11 cellular contexts compared by ENCODE assay signal in the genomic region with DNA sequence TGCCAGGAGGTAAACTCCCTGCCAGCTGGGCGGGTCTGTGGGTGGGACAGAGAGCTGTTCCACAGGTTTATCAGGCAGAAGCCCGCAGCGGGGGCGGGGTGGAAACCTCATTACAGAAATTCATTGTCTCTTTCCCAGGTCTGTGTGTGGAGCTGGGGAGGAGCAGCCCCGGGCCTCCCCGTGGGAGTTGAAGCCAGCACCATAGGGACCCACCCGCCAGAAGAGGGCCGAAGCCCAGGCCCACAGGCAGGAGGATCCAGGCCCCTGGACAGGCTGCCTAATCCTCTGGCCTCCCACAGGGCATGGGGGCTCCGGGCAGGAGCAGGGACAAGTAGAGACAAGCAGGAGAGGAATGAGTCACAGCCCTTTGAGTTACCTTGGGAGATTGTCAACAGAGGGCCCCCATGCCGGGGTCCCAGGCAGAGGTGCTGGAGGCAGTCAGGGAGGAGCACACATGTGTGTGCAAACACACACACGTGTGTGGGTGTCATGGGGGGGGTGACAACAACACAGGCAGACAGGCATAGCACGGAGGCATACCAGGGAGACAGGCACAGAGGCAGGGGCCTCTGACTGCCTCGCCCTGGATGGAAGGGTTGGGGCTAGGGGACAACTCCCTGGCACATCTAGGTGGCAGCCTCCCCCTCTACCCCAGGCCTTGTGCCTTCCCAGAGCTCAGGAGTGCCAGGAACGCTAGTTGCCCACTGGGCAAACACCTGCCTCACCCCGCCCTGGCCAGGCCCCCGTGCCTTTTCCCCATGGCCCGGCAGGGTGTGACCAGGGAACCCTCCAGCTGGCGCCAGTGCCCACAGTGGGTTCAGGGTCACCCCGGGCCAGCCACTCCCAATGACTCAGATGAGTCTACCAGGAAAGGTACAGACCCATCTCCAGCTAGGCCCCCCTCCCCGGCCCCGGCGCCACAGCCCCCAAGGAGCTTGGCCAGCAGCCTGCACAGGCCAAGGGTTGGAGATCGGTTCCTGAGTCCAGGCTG. TPM values are rescaled to one million over a fixed set of nuclear protein-coding genes. Genes with fewer than 3 reads are reported as not detected.
DNase-seq lines count a peak whose midpoint lies in the region; ATAC-seq and TF ChIP-seq lines count a peak whose summit lies in the region.
"Had no signal": no experiment of that assay in that cellular context is flagged by ENCODE, and none has a peak within 500 bp of the region (broad histone marks: within the 10 kb centered on the region; RNA-seq: fewer than 3 reads in every experiment).

No MANE protein-coding gene starts in this region.

- ATAC-seq in effector memory CD8-positive, alpha-beta T cell (replicated peaks): no peak
- ATAC-seq in aorta (ENCODE audit: low FRiP score): no peak
- ATAC-seq: gastrocnemius medialis had no signal

- H3K9me3 ChIP-seq in aorta (ENCODE audit: control insufficient read depth, low read length): no peaks in the 10 kb centered on the region
- H3K9me3 ChIP-seq: gastrocnemius medialis had no signal

- H3K27me3 ChIP-seq in aorta (ENCODE audit: control insufficient read depth in 1 of 2, insufficient read depth in 2 of 2, low read length in 1 of 2): no peaks in the 10 kb centered on the region

- H3K4me1 Mint-ChIP-seq in effector memory CD8-positive, alpha-beta T cell (ENCODE audit: low read depth in 2 of 2): peaks cover 19 to 26% of the 10 kb centered on the region in 2 donors
- H3K4me1 Mint-ChIP-seq in osteocyte (ENCODE audit: unreplicated experiment): peaks cover 16% of the 10 kb centered on the region

- H3K27ac ChIP-seq in aorta (ENCODE audit: low read depth in 1 of 2, low read length in 2 of 2): no peak overlapping the region
- H3K27ac ChIP-seq: gastrocnemius medialis, KMS-11 had no signal

- no peak overlapping the region for H3K4me3 ChIP-seq in aorta (ENCODE audit: low read length in 2 of 2)

- peak overlapping the region; percentile 72 to 75 for H3K4me3 Mint-ChIP-seq in effector memory CD8-positive, alpha-beta T cell
- H3K4me3 Mint-ChIP-seq in osteocyte (ENCODE audit: unreplicated experiment): peak overlapping the region; percentile 64

- TF ChIP-seq CTCF in osteocyte (IDR thresholded peaks at IDR 0.05): no peak

- peaks cover 28% of the 10 kb centered on the region for H3K36me3 Mint-ChIP-seq in effector memory CD8-positive, alpha-beta T cell (ENCODE audit: insufficient read depth)
- H3K36me3 Mint-ChIP-seq in osteocyte (ENCODE audit: unreplicated experiment): no peaks in the 10 kb centered on the region

- peak; percentile 82 for DNase-seq in DMS53 (lab: John Stamatoyannopoulos, UW)
- peak; percentile 47 for DNase-seq in NCI-H146 (lab: John Stamatoyannopoulos, UW)
- DNase-seq in effector memory CD8-positive, alpha-beta T cell: no peak
- no peak for DNase-seq in osteocyte (ENCODE audit: extremely low spot score, unreplicated experiment)
- DNase-seq in effector CD4-positive, alpha-beta T cell: no peak
- DNase-seq in activated gamma-delta T cell treated with Interleukin-2 at 50 U/mL for 16 hours: no peak
- no peak for DNase-seq in aorta
- DNase-seq in Kasumi-1 (lab: John Stamatoyannopoulos, UW): no peak
- DNase-seq: gastrocnemius medialis; stimulated activated CD4-positive, alpha-beta T cell treated with anti-CD3 and anti-CD28 coated beads, Interleukin-4, amount 100 ng/mL, for 1 hour had no signal

- intact Hi-C loops in aorta (cut with DNase I): loop anchor here (10.0 kb wide), 1 partner anchor 152 kb away; the partner anchor contains the start of gene BATF2 (in 2 of the 2)

- H3K4me1 ChIP-seq in aorta (ENCODE audit: control insufficient read depth in 1 of 2, insufficient read depth in 2 of 2, low read length in 2 of 2): no peaks in the 10 kb centered on the region

- H3K27ac Mint-ChIP-seq in effector memory CD8-positive, alpha-beta T cell: peak overlapping the region in 1 of 2 donors; percentile 30
- H3K27ac Mint-ChIP-seq in osteocyte (ENCODE audit: unreplicated experiment): no peak overlapping the region

- WGBS in aorta, 2 donors: 91 to 94% methylated on average over 21 to 23 of the region's 23 CpGs

- no peaks in the 10 kb centered on the region for H3K9me3 Mint-ChIP-seq in effector memory CD8-positive, alpha-beta T cell
- no peaks in the 10 kb centered on the region for H3K9me3 Mint-ChIP-seq in osteocyte (ENCODE audit: unreplicated experiment)

- no peaks in the 10 kb centered on the region for H3K36me3 ChIP-seq in aorta (ENCODE audit: control insufficient read depth in 1 of 2, insufficient read depth in 2 of 2, low read length in 1 of 2)
- H3K36me3 ChIP-seq: gastrocnemius medialis had no signal

- H3K27me3 Mint-ChIP-seq in effector memory CD8-positive, alpha-beta T cell: no peaks in the 10 kb centered on the region
- H3K27me3 Mint-ChIP-seq in osteocyte (ENCODE audit: unreplicated experiment): no peaks in the 10 kb centered on the region

RNA-seq across cellular contexts. Expression of gene CDC42BPG, which starts 1.3 kb away (rescaled TPM):
- total RNA-seq in osteocyte (0.68 and 1.7 TPM in 2 replicates), aorta (1 to 10 TPM in 1 of 2 donors, under 1 TPM in 1; 0.29 to 1.2 TPM)
- polyA plus RNA-seq in aorta: 1 to 10 TPM in 1 of 2 donors, under 1 TPM in 1; 0.56 to 6.0 TPM

RNA-seq across cellular contexts. Expression of gene MEN1, which starts 32.8 kb away (rescaled TPM):
- total RNA-seq in osteocyte: 27.1 and 29.2 TPM in 2 replicates
- total RNA-seq in aorta: 10 to 100 TPM; 14.5 to 18.0 TPM
- 10 to 100 TPM in 1 of 2 donors, 1 to 10 TPM in 1; 9.1 to 18.8 TPM for polyA plus RNA-seq in aorta

RNA-seq across cellular contexts. Expression of gene EHD1, which starts 35.3 kb away (rescaled TPM):
- total RNA-seq in osteocyte (57.4 and 61.0 TPM in 2 replicates), aorta (100 to 1,000 TPM in 1 of 2 donors, 10 to 100 TPM in 1; 61.8 to 122 TPM)
- 10 to 100 TPM; 14.4 to 28.8 TPM for polyA plus RNA-seq in aorta

RNA-seq across cellular contexts. Expression of gene MAP4K2, which starts 40.1 kb away (rescaled TPM):
- total RNA-seq in osteocyte (16.0 and 18.6 TPM in 2 replicates), aorta (10 to 100 TPM; 10.7 to 11.5 TPM)
- 10 to 100 TPM in 1 of 2 donors, 1 to 10 TPM in 1; 5.4 to 29.6 TPM for polyA plus RNA-seq in aorta

Comparison
In these comparisons a context has a peak if more than half of its experiments do, and no peak if none do; other contexts are left out.
1. DNase-seq: peak in DMS53 (single experiment) and NCI-H146 (single experiment); none in effector memory CD8-positive, alpha-beta T cell (0 of 3), osteocyte (single experiment), effector CD4-positive, alpha-beta T cell (single experiment), activated gamma-delta T cell treated with Interleukin-2 at 50 U/mL for 16 hours (single experiment), aorta (0 of 2) and Kasumi-1 (0 of 2).